Comparison of ENCODE assay signal across 23 cellular contexts in the genomic region with DNA sequence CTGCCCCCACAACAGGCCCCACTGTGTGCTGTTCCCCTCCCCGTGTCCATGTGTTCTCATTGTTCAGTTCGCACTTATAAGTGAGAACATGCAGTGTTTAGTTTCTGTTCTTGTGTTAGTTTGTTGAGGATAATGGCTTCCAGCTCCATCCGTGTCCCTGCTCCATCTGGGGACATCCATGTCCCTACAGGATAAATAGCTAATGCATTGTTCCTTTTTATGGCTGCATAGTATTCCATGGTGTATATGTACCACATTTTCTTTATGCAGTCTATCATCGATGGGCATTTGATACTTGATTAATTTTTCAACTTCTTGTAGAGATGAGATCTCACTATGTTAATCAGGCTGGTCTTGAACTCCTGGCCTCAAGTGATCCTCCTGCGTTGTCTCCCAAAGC. TPM values are rescaled to one million over a fixed set of nuclear protein-coding genes. Genes with fewer than 3 reads are reported as not detected.
A peak's percentile ranks its signal among the peaks of the same experiment; 100 is the strongest.
DNase-seq lines count a peak whose midpoint lies in the region; TF ChIP-seq lines count a peak whose summit lies in the region.
"Had no signal": no experiment of that assay in that cellular context is flagged by ENCODE, and none has a peak within 500 bp of the region (broad histone marks: within the 10 kb centered on the region; RNA-seq: fewer than 3 reads in every experiment).

No MANE protein-coding gene starts in this region.

- peak overlapping the region; percentile 92 for H3K27ac Mint-ChIP-seq in activated CD4-positive, alpha-beta T cell treated with anti-CD3 and anti-CD28 coated beads, Interleukin-2, amount 10 ng/mL, durations not matched to agents 24 days and 14 days
- H3K27ac Mint-ChIP-seq in activated T-helper 2 cell treated with anti-CD3 and anti-CD28 coated beads, Interferon-gamma antibody, Interleukin-2, Interleukin-4, amounts not matched to agents 10 μg/mL and 5 μg/mL and 100 μg/mL, durations not matched to agents 14 hours and 24 hours and 36 hours: peak overlapping the region; percentile 93
- H3K27ac Mint-ChIP-seq: CD4-positive, alpha-beta T cell; CD8-positive, alpha-beta memory T cell; GM23338; H9; HFFc6 had no signal

- 98% methylated on average over 5 of the region's 5 CpGs for WGBS in prostate gland

- H3K9me3 Mint-ChIP-seq in activated CD4-positive, alpha-beta T cell treated with anti-CD3 and anti-CD28 coated beads, Interleukin-2, amount 10 ng/mL, durations not matched to agents 24 days and 14 days: peaks cover 25% of the 10 kb centered on the region
- H3K9me3 Mint-ChIP-seq in activated T-helper 2 cell treated with anti-CD3 and anti-CD28 coated beads, Interferon-gamma antibody, Interleukin-2, Interleukin-4, amounts not matched to agents 10 μg/mL and 5 μg/mL and 100 μg/mL, durations not matched to agents 14 hours and 24 hours and 36 hours: peaks cover 31% of the 10 kb centered on the region
- H3K9me3 Mint-ChIP-seq: CD4-positive, alpha-beta T cell; CD8-positive, alpha-beta memory T cell; H9; HFFc6 had no signal

- CTCF ChIA-PET in HEK293 (lab: Yijun Ruan, JAX): no interaction called here

- TF ChIP-seq CTCF in HEK293 (tag by site-specific recombination; IDR thresholded peaks at IDR 0.05): no peak
- no peak for TF ChIP-seq CTCF in prostate gland (IDR thresholded peaks at IDR 0.05)

- POLR2A ChIA-PET in HEK293 (lab: Yijun Ruan, JAX): no interaction called here

- no peaks in the 10 kb centered on the region for H3K27me3 ChIP-seq in prostate gland (replicated peaks; ENCODE audit: insufficient read depth)
- H3K27me3 ChIP-seq: BE2C; BLaER1 treated with 17β-estradiol and CSF1 and Interleukin-3, amounts not matched to agents 10 nM and 100 nM had no signal

- TF ChIP-seq POLR2A in prostate gland (IDR thresholded peaks at IDR 0.05): no peak

- no peaks in the 10 kb centered on the region for H3K4me1 ChIP-seq in HEK293 (ENCODE audit: control insufficient read depth, insufficient read depth, low read length)
- no peaks in the 10 kb centered on the region for H3K4me1 ChIP-seq in prostate gland (replicated peaks)
- H3K4me1 ChIP-seq: A549, BE2C had no signal

- H3K36me3 Mint-ChIP-seq in activated CD4-positive, alpha-beta T cell treated with anti-CD3 and anti-CD28 coated beads, Interleukin-2, amount 10 ng/mL, durations not matched to agents 24 days and 14 days (ENCODE audit: low read depth): peaks cover 3% of the 10 kb centered on the region
- peaks cover 49% of the 10 kb centered on the region for H3K36me3 Mint-ChIP-seq in activated T-helper 2 cell treated with anti-CD3 and anti-CD28 coated beads, Interferon-gamma antibody, Interleukin-2, Interleukin-4, amounts not matched to agents 10 μg/mL and 5 μg/mL and 100 μg/mL, durations not matched to agents 14 hours and 24 hours and 36 hours (ENCODE audit: low read depth)
- H3K36me3 Mint-ChIP-seq: CD14-positive monocyte; CD8-positive, alpha-beta memory T cell had no signal

- intact Hi-C loops in activated CD4-positive, alpha-beta T cell treated with anti-CD3 and anti-CD28 coated beads, Interleukin-2, amount 10 ng/mL, durations not matched to agents 24 days and 14 days (cut with micrococcal nuclease): no loop called here
- intact Hi-C loops in activated T-helper 2 cell treated with anti-CD3 and anti-CD28 coated beads, Interferon-gamma antibody, Interleukin-2, Interleukin-4, amounts not matched to agents 10 μg/mL and 5 μg/mL and 100 μg/mL, durations not matched to agents 14 hours and 24 hours and 36 hours (cut with micrococcal nuclease): no loop called here
- intact Hi-C loops in prostate gland (cut with DNase I): no loop called here

- H3K27me3 Mint-ChIP-seq in activated CD4-positive, alpha-beta T cell treated with anti-CD3 and anti-CD28 coated beads, Interleukin-2, amount 10 ng/mL, durations not matched to agents 24 days and 14 days: no peaks in the 10 kb centered on the region
- H3K27me3 Mint-ChIP-seq in activated T-helper 2 cell treated with anti-CD3 and anti-CD28 coated beads, Interferon-gamma antibody, Interleukin-2, Interleukin-4, amounts not matched to agents 10 μg/mL and 5 μg/mL and 100 μg/mL, durations not matched to agents 14 hours and 24 hours and 36 hours (ENCODE audit: low read depth): no peaks in the 10 kb centered on the region
- H3K27me3 Mint-ChIP-seq: CD4-positive, alpha-beta T cell had no signal

- no peak for DNase-seq in activated CD4-positive, alpha-beta T cell treated with anti-CD3 and anti-CD28 coated beads, Interleukin-2, amount 10 ng/mL, durations not matched to agents 24 days and 14 days
- no peak for DNase-seq in activated CD4-positive, alpha-beta T cell treated with anti-CD3 and anti-CD28 coated beads, Interleukin-2, amount 50 U/mL, for 4 hours
- DNase-seq in activated T-helper 2 cell treated with anti-CD3 and anti-CD28 coated beads, Interferon-gamma antibody, Interleukin-2, Interleukin-4, amounts not matched to agents 10 μg/mL and 5 μg/mL and 100 μg/mL, durations not matched to agents 14 hours and 24 hours and 36 hours (ENCODE audit: low spot score): no peak
- DNase-seq in prostate gland (ENCODE audit: low spot score) (no peak), HuH-7 (ENCODE audit: low spot score) (no peak)
- DNase-seq: 8988T; ACHN; AML-193; BE2C; CD4-positive, alpha-beta T cell; CD8-positive, alpha-beta memory T cell; DMS 273 treated with DMSO at 0.1 percent for 48 hours; DMS53; DMS79 treated with DMSO at 0.1 percent for 48 hours; GF-D8; H9; HFFc6 had no signal

- H3K4me3 Mint-ChIP-seq in activated CD4-positive, alpha-beta T cell treated with anti-CD3 and anti-CD28 coated beads, Interleukin-2, amount 10 ng/mL, durations not matched to agents 24 days and 14 days: no peak overlapping the region
- H3K4me3 Mint-ChIP-seq in activated T-helper 2 cell treated with anti-CD3 and anti-CD28 coated beads, Interferon-gamma antibody, Interleukin-2, Interleukin-4, amounts not matched to agents 10 μg/mL and 5 μg/mL and 100 μg/mL, durations not matched to agents 14 hours and 24 hours and 36 hours (ENCODE audit: low read depth): no peak overlapping the region
- H3K4me3 Mint-ChIP-seq: CD14-positive monocyte; CD4-positive, alpha-beta T cell; CD8-positive, alpha-beta memory T cell; GM23338; H9; HFFc6 had no signal

- H3K27ac ChIP-seq in HEK293 (ENCODE audit: extremely low read depth, low read depth, low read length) (no peak overlapping the region), prostate gland (no peak overlapping the region)
- H3K27ac ChIP-seq: A549; BLaER1 treated with 17β-estradiol and CSF1 and Interleukin-3, amounts not matched to agents 10 nM and 100 nM had no signal

- H3K36me3 ChIP-seq in HEK293 (ENCODE audit: control insufficient read depth in 2 of 2, insufficient read depth in 1 of 2, low read length in 2 of 2): no peaks in the 10 kb centered on the region
- no peaks in the 10 kb centered on the region for H3K36me3 ChIP-seq in prostate gland
- H3K36me3 ChIP-seq: BE2C; BLaER1 treated with 17β-estradiol and CSF1 and Interleukin-3, amounts not matched to agents 10 nM and 100 nM had no signal

- H3K4me3 ChIP-seq in HEK293 (ENCODE audit: low read depth, low read length): no peak overlapping the region
- H3K4me3 ChIP-seq in prostate gland: no peak overlapping the region
- H3K4me3 ChIP-seq: A549; BLaER1 treated with 17β-estradiol and CSF1 and Interleukin-3, amounts not matched to agents 10 nM and 100 nM; GM23338 had no signal

- peaks cover 44% of the 10 kb centered on the region for H3K4me1 Mint-ChIP-seq in activated CD4-positive, alpha-beta T cell treated with anti-CD3 and anti-CD28 coated beads, Interleukin-2, amount 10 ng/mL, durations not matched to agents 24 days and 14 days
- peaks cover 78% of the 10 kb centered on the region for H3K4me1 Mint-ChIP-seq in activated T-helper 2 cell treated with anti-CD3 and anti-CD28 coated beads, Interferon-gamma antibody, Interleukin-2, Interleukin-4, amounts not matched to agents 10 μg/mL and 5 μg/mL and 100 μg/mL, durations not matched to agents 14 hours and 24 hours and 36 hours (ENCODE audit: low read depth)
- H3K4me1 Mint-ChIP-seq: GM23338, H9 had no signal

- H3K9me3 ChIP-seq in HEK293 (ENCODE audit: control insufficient read depth, insufficient read depth, low read depth, low read length) (no peaks in the 10 kb centered on the region), prostate gland (no peaks in the 10 kb centered on the region)
- H3K9me3 ChIP-seq: A549, BE2C had no signal

TF ChIP-seq in HEK293, 187 proteins besides CTCF, POLR2A, EP300 and RAD21:
- TF ChIP-seq ZNF146 (tag by site-specific recombination; IDR thresholded peaks at IDR 0.05) (peak; percentile 60; the same call in 1 of the 2 replicates), ZNF266 (tag by site-specific recombination; IDR thresholded peaks at IDR 0.05; ENCODE audit: low read depth) (no peak)

RNA-seq across cellular contexts. Expression of a gene that starts 44.4 kb away (rescaled TPM):
- 100 and 101 TPM in 2 replicates for total RNA-seq in activated CD4-positive, alpha-beta T cell treated with anti-CD3 and anti-CD28 coated beads, Interleukin-2, amount 10 ng/mL, durations not matched to agents 24 days and 14 days
- total RNA-seq in activated T-helper 2 cell treated with anti-CD3 and anti-CD28 coated beads, Interferon-gamma antibody, Interleukin-2, Interleukin-4, amounts not matched to agents 10 μg/mL and 5 μg/mL and 100 μg/mL, durations not matched to agents 14 hours and 24 hours and 36 hours: 120 and 121 TPM in 2 replicates
- total RNA-seq in prostate gland: 10 to 100 TPM; 23.0 to 25.8 TPM
- total RNA-seq: G401 had no signal
